25 cellular contexts compared by ENCODE assay signal in genomic region chr4:15695764-15696163, GRCh38. TPM values are rescaled to one million over a fixed set of nuclear protein-coding genes. Genes with fewer than 3 reads are reported as not detected.
DNase-seq lines count a peak whose midpoint lies in the region; ATAC-seq, FAIRE-seq and TF ChIP-seq lines count a peak whose summit lies in the region.
"Had no signal": no experiment of that assay in that cellular context is flagged by ENCODE, and none has a peak within 500 bp of the region (broad histone marks: within the 10 kb centered on the region; RNA-seq: fewer than 3 reads in every experiment).

No MANE protein-coding gene starts in this region.

- H3K14ac ChIP-seq in neuronal stem cell (ENCODE audit: low read length), result no peak overlapping the region

- no peak overlapping the region for H4K91ac ChIP-seq in neuronal stem cell (ENCODE audit: low read depth, low read length, poor library complexity)

- H3K4me1 ChIP-seq in A549 (peaks cover 54% of the 10 kb centered on the region), colonic mucosa (no peaks in the 10 kb centered on the region), neuronal stem cell (ENCODE audit: control insufficient read depth in 2 of 2, insufficient read depth in 1 of 2, low read depth in 1 of 2, low read length in 2 of 2) (peaks cover 4 to 8% of the 10 kb centered on the region in 2 donors)

- intact Hi-C loops in colonic mucosa (cut with DNase I), result no loop called here

- peak overlapping the region; percentile 70 to 87 for H3K27ac ChIP-seq in A549
- H3K27ac ChIP-seq in colonic mucosa, result no peak overlapping the region
- peak overlapping the region; percentile 52 for H3K27ac ChIP-seq in neuronal stem cell (replicated peaks; ENCODE audit: low read length)
- H3K27ac ChIP-seq: left lung, right lobe of liver, transverse colon had no signal

- no peak for TF ChIP-seq RAD21 in A549 (conservative IDR thresholded peaks at IDR 0.05 in 1 of 2, IDR thresholded peaks at IDR 0.05 in 1 of 2)

- no peak overlapping the region for H2AK5ac ChIP-seq in neuronal stem cell (ENCODE audit: low read depth, low read length)

- CTCF ChIA-PET in A549 (lab: Yijun Ruan, JAX), result interaction anchor here (1.1 to 1.7 kb wide), 4 partner anchors 12 to 110 kb away, joined by 3 to 4 read pairs (median 4); partner anchors contain the start of gene FAM200B

- H3K27me3 ChIP-seq in colonic mucosa (no peaks in the 10 kb centered on the region), neuronal stem cell (ENCODE audit: control insufficient read depth in 3 of 3, insufficient read depth in 3 of 3, low read depth in 1 of 3, low read length in 3 of 3) (no peaks in the 10 kb centered on the region)
- H3K27me3 ChIP-seq: left lung, right lobe of liver, SJSA1, transverse colon had no signal

- no peak overlapping the region for H3K9ac ChIP-seq in colonic mucosa (ENCODE audit: low read depth in 2 of 2, low read length in 2 of 2)
- no peak overlapping the region for H3K9ac ChIP-seq in neuronal stem cell (ENCODE audit: low read depth, low read length, poor library complexity)

- WGBS in A549 (ENCODE audit: missing lambda C conversion rate), result 90% methylated on average over 3 of the region's 3 CpGs
- WGBS in neuronal stem cell (ENCODE audit: extremely low coverage in 2 of 2, insufficient read length in 2 of 2, insufficient replicate concordance in 1 of 2), 2 donors, result no CpG with 5 or more reads among the region's 3 CpGs

- H2AFZ ChIP-seq in neuronal stem cell (ENCODE audit: low read length), result no peak overlapping the region

- H3K4ac ChIP-seq in neuronal stem cell (ENCODE audit: low read length), result no peak overlapping the region

- H2BK15ac ChIP-seq in neuronal stem cell (ENCODE audit: low read length), result no peak overlapping the region

- POLR2A ChIA-PET in A549 (lab: Yijun Ruan, JAX), result interaction anchor here (0.9 to 1.6 kb wide), 2 partner anchors 14 to 83 kb away, joined by 3 to 15 read pairs; partner anchors contain the start of gene FAM200B

- H3K4me3 ChIP-seq in A549, result no peak overlapping the region
- peak overlapping the region; percentile 10; the same call in 1 of the 2 replicates for H3K4me3 ChIP-seq in HFF-Myc (replicated peaks; ENCODE audit: low read depth, low read length)
- H3K4me3 ChIP-seq in colonic mucosa, result no peak overlapping the region
- H3K4me3 ChIP-seq in neuronal stem cell (ENCODE audit: low read length in 2 of 2), result no peak overlapping the region
- H3K4me3 ChIP-seq: left lung, right lobe of liver, SJSA1, transverse colon had no signal

- TF ChIP-seq EP300 in A549 (IDR thresholded peaks at IDR 0.05), result no peak

- H3K18ac ChIP-seq in neuronal stem cell (ENCODE audit: low read length), result no peak overlapping the region

- no peak for FAIRE-seq in A549 (lab: Jason Lieb, UNC)

- H2BK5ac ChIP-seq in neuronal stem cell (ENCODE audit: low read length), result no peak overlapping the region

- TF ChIP-seq POLR2A in A549 (IDR thresholded peaks at IDR 0.05; ENCODE audit: low read length), result no peak

- DNase-seq in A549 (ENCODE audit: low read depth in 1 of 2, low spot score in 1 of 2), result no peak
- no peak for DNase-seq in HFF-Myc (ENCODE audit: extremely low read depth, low read depth)
- DNase-seq in colonic mucosa, result peak; percentile 39
- no peak for DNase-seq in neuronal stem cell (ENCODE audit: low spot score)
- DNase-seq in iPS-NIHi11 (ENCODE audit: low spot score), result no peak
- no peak for DNase-seq in activated CD4-positive, alpha-beta T cell treated with anti-CD3 and anti-CD28 coated beads, Interleukin-2, amount 50 U/mL, for 4 hours
- DNase-seq in RPMI8226, result no peak
- DNase-seq in DMS114 treated with DMSO at 0.1 percent for 48 hours (lab: John Stamatoyannopoulos, UW; ENCODE audit: unreplicated experiment), result no peak
- DNase-seq: activated CD4-positive, CD25-positive, alpha-beta regulatory T cell treated with anti-CD3 and anti-CD28 coated beads, Interleukin-2, amount 50 U/mL, for 72 hours; activated CD8-positive, alpha-beta T cell treated with anti-CD3 and anti-CD28 coated beads for 36 hours; activated effector memory CD4-positive, alpha-beta T cell treated with Interleukin-2 at 50 U/mL for 16 hours; activated naive CD8-positive, alpha-beta T cell treated with anti-CD3 and anti-CD28 coated beads, Interleukin-2, amount 10 ng/mL, durations not matched to agents 7 days and 5 days; activated T-cell treated with anti-CD3 and anti-CD28 coated beads for 4 hours; head of caudate nucleus; KG1; left lung; MM.1S; NCI-H1417 treated with DMSO at 0.1 percent for 48 hours; NCI-H510A; NK-92 treated with Interleukin-12 subunit alpha and Interleukin-12 subunit beta, amount 100 ng/mL, for 24 hours; right lobe of liver; stimulated activated CD8-positive, alpha-beta memory T cell treated with anti-CD3 and anti-CD28 coated beads, Interleukin-4, amount 100 ng/mL, for 48 hours; transverse colon had no signal

- no peaks in the 10 kb centered on the region for H3K79me1 ChIP-seq in neuronal stem cell (ENCODE audit: low read depth, low read length)

- no peak overlapping the region for H2BK120ac ChIP-seq in neuronal stem cell (ENCODE audit: low read depth, low read length)

- H4K8ac ChIP-seq in neuronal stem cell (ENCODE audit: low read depth, low read length), result no peak overlapping the region

- TF ChIP-seq CTCF in A549 (IDR thresholded peaks at IDR 0.05), result no peak
- no peak for TF ChIP-seq CTCF in HFF-Myc (IDR thresholded peaks at IDR 0.05; ENCODE audit: low read depth, low read length, missing control alignments)
- no peak for TF ChIP-seq CTCF in colonic mucosa (IDR thresholded peaks at IDR 0.05)

- H3K4me2 ChIP-seq in A549 (peak overlapping the region; percentile 60), neuronal stem cell (ENCODE audit: insufficient read depth, low read length, poor library complexity, severe bottlenecking) (no peak overlapping the region)

- no peak overlapping the region for H3K23ac ChIP-seq in neuronal stem cell (ENCODE audit: low read depth, low read length, poor library complexity)

- ATAC-seq in A549, result no peak
- ATAC-seq: activated CD8-positive, alpha-beta T cell treated with anti-CD3 and anti-CD28 coated beads for 36 hours; natural killer cell treated with Interleukin-12 subunit alpha and Interleukin-12 subunit beta and Interleukin-15 and Interleukin-18, amount 100 ng/mL, for 72 hours; right lobe of liver had no signal

- H2BK12ac ChIP-seq in neuronal stem cell (ENCODE audit: low read length), result no peak overlapping the region

- no peaks in the 10 kb centered on the region for H3K36me3 ChIP-seq in colonic mucosa
- no peaks in the 10 kb centered on the region for H3K36me3 ChIP-seq in neuronal stem cell (replicated peaks in 1 of 2; ENCODE audit: control insufficient read depth in 2 of 2, insufficient read depth in 2 of 2, low read length in 2 of 2)
- H3K36me3 ChIP-seq: left lung, right lobe of liver, SJSA1, transverse colon had no signal

- H3K9me3 ChIP-seq in A549 (no peaks in the 10 kb centered on the region), colonic mucosa (no peaks in the 10 kb centered on the region), neuronal stem cell (replicated peaks in 1 of 2; ENCODE audit: control insufficient read depth in 2 of 2, insufficient read depth in 1 of 2, low read depth in 1 of 2, low read length in 2 of 2) (peaks cover 0 to 11% of the 10 kb centered on the region in 2 donors)
- H3K9me3 ChIP-seq: left lung, right lobe of liver, SJSA1, transverse colon had no signal

TF ChIP-seq in A549, 52 proteins besides CTCF, POLR2A, EP300 and RAD21 (continues in another document):
- no peak for TF ChIP-seq MAX (IDR thresholded peaks at IDR 0.05)
- no peak for TF ChIP-seq ZC3H11A (IDR thresholded peaks at IDR 0.05)
- TF ChIP-seq, protein P1, sequence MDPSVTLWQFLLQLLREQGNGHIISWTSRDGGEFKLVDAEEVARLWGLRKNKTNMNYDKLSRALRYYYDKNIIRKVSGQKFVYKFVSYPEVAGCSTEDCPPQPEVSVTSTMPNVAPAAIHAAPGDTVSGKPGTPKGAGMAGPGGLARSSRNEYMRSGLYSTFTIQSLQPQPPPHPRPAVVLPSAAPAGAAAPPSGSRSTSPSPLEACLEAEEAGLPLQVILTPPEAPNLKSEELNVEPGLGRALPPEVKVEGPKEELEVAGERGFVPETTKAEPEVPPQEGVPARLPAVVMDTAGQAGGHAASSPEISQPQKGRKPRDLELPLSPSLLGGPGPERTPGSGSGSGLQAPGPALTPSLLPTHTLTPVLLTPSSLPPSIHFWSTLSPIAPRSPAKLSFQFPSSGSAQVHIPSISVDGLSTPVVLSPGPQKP (IDR thresholded peaks at IDR 0.05; ENCODE audit: low read depth, low read length), result no peak
- TF ChIP-seq HOXB13 (CRISPR knock-in tag; IDR thresholded peaks at IDR 0.05; ENCODE audit: low read depth), result peak; percentile 0; the same call in 1 of the 2 replicates

RNA-seq across cellular contexts. Expression of gene BST1, which starts 7.1 kb away (rescaled TPM):
- polyA plus RNA-seq in A549 (2011; rRNA removed), result 11.7 and 13.6 TPM in 2 replicates
- polyA plus RNA-seq in A549 (2012; cell fraction: cytosol; rRNA removed), result 9.0 and 11.6 TPM in 2 replicates
- polyA plus RNA-seq in A549 (2012; cell fraction: nucleus; rRNA removed), result 7.1 and 9.3 TPM in 2 replicates
- polyA plus RNA-seq in A549 (2017; fragmentation: RNase III; extraction: RNeasy Plus Mini Kit Qiagen cat#74134 plus additional on column Dnase treatment), result 16.0 to 18.3 TPM (median 16.4 TPM) in 3 replicates
- 2.8 and 3.9 TPM in 2 replicates for polyA minus RNA-seq in A549 (2011; rRNA and poly(A)+ RNA removed)
- 10 to 100 TPM in 1 of 2 donors, 1 to 10 TPM in 1; 9.2 to 12.4 TPM for total RNA-seq in colonic mucosa
- polyA plus RNA-seq in neuronal stem cell (2013, experiment 1 of 2), result 1.1 TPM
- polyA plus RNA-seq in neuronal stem cell (2013, experiment 2 of 2), result 1.2 TPM

RNA-seq across cellular contexts. Expression of gene FAM200B, which starts 14.1 kb away (rescaled TPM):
- polyA plus RNA-seq in A549 (2011; rRNA removed) (32.7 and 40.8 TPM in 2 replicates), A549 (2017; fragmentation: RNase III; extraction: RNeasy Plus Mini Kit Qiagen cat#74134 plus additional on column Dnase treatment) (40.9 to 41.9 TPM (median 41.6 TPM) in 3 replicates)
- 18.8 and 21.4 TPM in 2 replicates for polyA plus RNA-seq in A549 (2012; cell fraction: cytosol; rRNA removed)
- 6.7 and 14.4 TPM in 2 replicates for polyA plus RNA-seq in A549 (2012; cell fraction: nucleus; rRNA removed)
- polyA minus RNA-seq in A549 (2011; rRNA and poly(A)+ RNA removed), result 4.5 and 4.8 TPM in 2 replicates
- 10 to 100 TPM; 27.3 to 32.2 TPM for total RNA-seq in colonic mucosa
- 94.5 TPM for polyA plus RNA-seq in neuronal stem cell (2013, experiment 1 of 2)
- 100.0 TPM for polyA plus RNA-seq in neuronal stem cell (2013, experiment 2 of 2)

RNA-seq across cellular contexts. Expression of gene FBXL5, which starts 40.6 kb away (rescaled TPM):
- polyA plus RNA-seq in A549 (2011; rRNA removed) (33.0 and 45.4 TPM in 2 replicates), A549 (2017; fragmentation: RNase III; extraction: RNeasy Plus Mini Kit Qiagen cat#74134 plus additional on column Dnase treatment) (44.2 to 46.7 TPM (median 44.2 TPM) in 3 replicates)
- polyA plus RNA-seq in A549 (2012; cell fraction: cytosol; rRNA removed), result 13.0 and 14.3 TPM in 2 replicates
- polyA plus RNA-seq in A549 (2012; cell fraction: nucleus; rRNA removed), result 6.4 and 10.1 TPM in 2 replicates
- 31.1 and 35.3 TPM in 2 replicates for polyA minus RNA-seq in A549 (2011; rRNA and poly(A)+ RNA removed)
- 10 to 100 TPM; 43.4 to 52.1 TPM for total RNA-seq in colonic mucosa
- 41.8 TPM for polyA plus RNA-seq in neuronal stem cell (2013, experiment 1 of 2)
- polyA plus RNA-seq in neuronal stem cell (2013, experiment 2 of 2), result 42.2 TPM
